In the genomic region with DNA sequence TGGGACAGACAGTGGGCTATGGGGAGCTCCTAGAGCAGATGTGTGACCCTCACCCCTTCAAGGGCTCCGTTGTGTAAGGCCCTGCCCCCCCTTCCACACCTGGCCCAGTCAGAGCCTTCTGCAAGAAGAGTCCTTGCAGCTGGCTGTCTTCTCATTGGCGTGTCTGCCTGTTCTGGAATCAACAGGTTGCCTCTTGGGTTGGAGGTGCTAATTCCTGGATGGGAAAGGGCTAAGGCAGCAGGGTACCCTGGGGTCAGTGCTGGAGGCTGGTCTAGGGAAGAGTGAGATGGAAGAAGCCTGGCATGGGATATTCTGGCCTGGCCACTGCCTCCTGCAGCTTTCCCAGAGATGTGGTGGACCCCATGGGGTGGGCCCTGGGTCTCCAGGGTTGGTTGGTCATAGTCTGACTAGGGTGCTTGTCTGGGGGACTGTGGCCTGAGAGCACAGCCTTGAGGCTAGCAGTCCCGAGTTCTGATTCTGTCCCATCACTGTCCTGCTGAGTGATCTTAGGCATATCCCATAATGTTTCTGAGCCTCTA, we compare ENCODE assay signal across 23 cellular contexts. TPM values are rescaled to one million over a fixed set of nuclear protein-coding genes. Genes with fewer than 3 reads are reported as not detected.
DNase-seq lines count a peak whose midpoint lies in the region; ATAC-seq and TF ChIP-seq lines count a peak whose summit lies in the region.
"Had no signal": no experiment of that assay in that cellular context is flagged by ENCODE, and none has a peak within 500 bp of the region (broad histone marks: within the 10 kb centered on the region; RNA-seq: fewer than 3 reads in every experiment).

No MANE protein-coding gene starts in this region.

- peaks cover 20% of the 10 kb centered on the region for H3K36me3 Mint-ChIP-seq in activated CD4-positive, alpha-beta T cell treated with anti-CD3 and anti-CD28 coated beads for 36 hours (ENCODE audit: low read depth)
- H3K36me3 Mint-ChIP-seq in activated naive CD8-positive, alpha-beta T cell treated with anti-CD3 and anti-CD28 coated beads, Interleukin-2, amount 10 ng/mL, durations not matched to agents 7 days and 5 days = peaks cover 34% of the 10 kb centered on the region

- H3K9me3 ChIP-seq in Loucy (ENCODE audit: insufficient read depth, low read depth, low read length) (no peaks in the 10 kb centered on the region), skeletal muscle satellite cell (replicated peaks; ENCODE audit: low read length) (no peaks in the 10 kb centered on the region), hepatocyte (ENCODE audit: low read depth) (no peaks in the 10 kb centered on the region)
- H3K9me3 ChIP-seq: BE2C, heart right ventricle, mucosa of descending colon, transverse colon had no signal

- H4K20me1 ChIP-seq in Loucy (ENCODE audit: insufficient read depth, low read length, poor library complexity, severe bottlenecking) (peaks cover 15% of the 10 kb centered on the region), hepatocyte (ENCODE audit: insufficient read depth, poor library complexity, severe bottlenecking) (no peaks in the 10 kb centered on the region)

- H3K27ac ChIP-seq in hepatocyte = no peak overlapping the region
- H3K27ac ChIP-seq: SK-N-MC, transverse colon had no signal

- peaks cover 81% of the 10 kb centered on the region for H3K4me1 Mint-ChIP-seq in activated CD4-positive, alpha-beta T cell treated with anti-CD3 and anti-CD28 coated beads for 36 hours
- peaks cover 62% of the 10 kb centered on the region for H3K4me1 Mint-ChIP-seq in activated naive CD8-positive, alpha-beta T cell treated with anti-CD3 and anti-CD28 coated beads, Interleukin-2, amount 10 ng/mL, durations not matched to agents 7 days and 5 days

- no peaks in the 10 kb centered on the region for H3K27me3 ChIP-seq in Loucy (ENCODE audit: insufficient read depth, low read length, poor library complexity, severe bottlenecking)
- H3K27me3 ChIP-seq in skeletal muscle satellite cell (ENCODE audit: control insufficient read depth, insufficient read depth, low read length) = no peaks in the 10 kb centered on the region
- no peaks in the 10 kb centered on the region for H3K27me3 ChIP-seq in hepatocyte
- H3K27me3 ChIP-seq: BE2C, heart right ventricle, transverse colon had no signal

- TF ChIP-seq CTCF in Loucy (conservative IDR thresholded peaks at IDR 0.05; ENCODE audit: low read length) (0 out of 2 replicates have a peak, but pooled peaks have one; percentile 4), hepatocyte (IDR thresholded peaks at IDR 0.05; ENCODE audit: poor library complexity) (no peak)

- H3K9ac ChIP-seq in Loucy (ENCODE audit: low read depth, low read length, poor library complexity, severe bottlenecking) (no peak overlapping the region), skeletal muscle satellite cell (ENCODE audit: low read depth, low read length) (no peak overlapping the region)

- no peaks in the 10 kb centered on the region for H3K9me3 Mint-ChIP-seq in activated CD4-positive, alpha-beta T cell treated with anti-CD3 and anti-CD28 coated beads for 36 hours (ENCODE audit: low read depth)
- no peaks in the 10 kb centered on the region for H3K9me3 Mint-ChIP-seq in activated naive CD8-positive, alpha-beta T cell treated with anti-CD3 and anti-CD28 coated beads, Interleukin-2, amount 10 ng/mL, durations not matched to agents 7 days and 5 days
- H3K9me3 Mint-ChIP-seq: endodermal cell; stimulated activated naive CD8-positive, alpha-beta T cell treated with anti-CD3 and anti-CD28 coated beads, Interleukin-15, Interleukin-2, amounts not matched to agents 100 ng/mL and 50 ng/mL, for 24 hours had no signal

- no peaks in the 10 kb centered on the region for H3K9me2 ChIP-seq in Loucy (replicated peaks; ENCODE audit: low read depth, low read length)
- H3K9me2 ChIP-seq in hepatocyte (replicated peaks; ENCODE audit: insufficient read depth) = no peaks in the 10 kb centered on the region

- DNase-seq in activated CD4-positive, alpha-beta T cell treated with anti-CD3 and anti-CD28 coated beads for 36 hours = no peak
- no peak for DNase-seq in activated CD4-positive, alpha-beta T cell treated with anti-CD3 and anti-CD28 coated beads, Interleukin-2, amount 50 U/mL, for 1 hour
- peak; percentile 19 for DNase-seq in activated naive CD8-positive, alpha-beta T cell treated with anti-CD3 and anti-CD28 coated beads, Interleukin-2, amount 10 ng/mL, durations not matched to agents 7 days and 5 days
- DNase-seq in NCI-H2081 treated with DMSO at 0.1 percent for 48 hours (lab: John Stamatoyannopoulos, UW) = no peak
- no peak for DNase-seq in central memory CD4-positive, alpha-beta T cell
- no peak for DNase-seq in hepatocyte (ENCODE audit: low spot score)
- DNase-seq: BE2C, endodermal cell, GOT3, heart right ventricle, Karpas-422, mucosa of descending colon, NCI-H1092, NCI-H2081, NCI-H446 treated with DMSO at 0.1 percent for 48 hours, retina, transverse colon had no signal

- peaks cover 83% of the 10 kb centered on the region for H3K79me2 ChIP-seq in Loucy (ENCODE audit: insufficient read depth, low read length)
- H3K79me2 ChIP-seq in hepatocyte = peaks cover 23% of the 10 kb centered on the region

- H3K27me3 Mint-ChIP-seq in activated CD4-positive, alpha-beta T cell treated with anti-CD3 and anti-CD28 coated beads for 36 hours = no peaks in the 10 kb centered on the region
- H3K27me3 Mint-ChIP-seq in activated naive CD8-positive, alpha-beta T cell treated with anti-CD3 and anti-CD28 coated beads, Interleukin-2, amount 10 ng/mL, durations not matched to agents 7 days and 5 days = no peaks in the 10 kb centered on the region
- H3K27me3 Mint-ChIP-seq: stimulated activated naive CD8-positive, alpha-beta T cell treated with anti-CD3 and anti-CD28 coated beads, Interleukin-15, Interleukin-2, amounts not matched to agents 100 ng/mL and 50 ng/mL, for 24 hours had no signal

- no peak overlapping the region for H3K4me3 Mint-ChIP-seq in activated CD4-positive, alpha-beta T cell treated with anti-CD3 and anti-CD28 coated beads for 36 hours
- peak overlapping the region; percentile 11 for H3K4me3 Mint-ChIP-seq in activated naive CD8-positive, alpha-beta T cell treated with anti-CD3 and anti-CD28 coated beads, Interleukin-2, amount 10 ng/mL, durations not matched to agents 7 days and 5 days
- H3K4me3 Mint-ChIP-seq: endodermal cell; stimulated activated naive CD8-positive, alpha-beta T cell treated with anti-CD3 and anti-CD28 coated beads, Interleukin-15, Interleukin-2, amounts not matched to agents 100 ng/mL and 50 ng/mL, for 24 hours had no signal

- ATAC-seq in activated CD4-positive, alpha-beta T cell treated with anti-CD3 and anti-CD28 coated beads for 36 hours = no peak
- no peak for ATAC-seq in activated naive CD8-positive, alpha-beta T cell treated with anti-CD3 and anti-CD28 coated beads, Interleukin-2, amount 10 ng/mL, durations not matched to agents 7 days and 5 days (ENCODE audit: low read depth)
- ATAC-seq: heart right ventricle, mucosa of descending colon had no signal

- peak overlapping the region; percentile 53 for H3K4me2 ChIP-seq in Loucy (ENCODE audit: low read depth, low read length, poor library complexity, severe bottlenecking)
- H3K4me2 ChIP-seq in skeletal muscle satellite cell (ENCODE audit: low read length) = peak overlapping the region; percentile 20
- no peak overlapping the region for H3K4me2 ChIP-seq in hepatocyte

- no peaks in the 10 kb centered on the region for H3F3A ChIP-seq in Loucy (ENCODE audit: low read depth)

- no peaks in the 10 kb centered on the region for H3K36me3 ChIP-seq in Loucy (ENCODE audit: insufficient read depth, low read length)
- H3K36me3 ChIP-seq in skeletal muscle satellite cell (ENCODE audit: insufficient read depth, low read length) = peaks cover 13% of the 10 kb centered on the region
- no peaks in the 10 kb centered on the region for H3K36me3 ChIP-seq in hepatocyte (replicated peaks; ENCODE audit: insufficient read depth, low read depth)
- H3K36me3 ChIP-seq: BE2C, transverse colon had no signal

- H3K4me3 ChIP-seq in Loucy (ENCODE audit: low read length, poor library complexity, severe bottlenecking) (no peak overlapping the region), skeletal muscle satellite cell (ENCODE audit: low read length) (no peak overlapping the region), hepatocyte (no peak overlapping the region)
- H3K4me3 ChIP-seq: heart right ventricle, mucosa of descending colon, SK-N-MC, transverse colon had no signal

- H3K27ac Mint-ChIP-seq in activated CD4-positive, alpha-beta T cell treated with anti-CD3 and anti-CD28 coated beads for 36 hours = peak overlapping the region; percentile 92
- peak overlapping the region; percentile 79 for H3K27ac Mint-ChIP-seq in activated naive CD8-positive, alpha-beta T cell treated with anti-CD3 and anti-CD28 coated beads, Interleukin-2, amount 10 ng/mL, durations not matched to agents 7 days and 5 days
- H3K27ac Mint-ChIP-seq: endodermal cell had no signal

- WGBS in hepatocyte (ENCODE audit: low lambda C conversion rate, missing lambda C conversion rate) = 89% methylated on average over 3 of the region's 3 CpGs

- peaks cover 71% of the 10 kb centered on the region for H3K4me1 ChIP-seq in Loucy (ENCODE audit: insufficient read depth, low read length, poor library complexity, severe bottlenecking)
- H3K4me1 ChIP-seq in skeletal muscle satellite cell (ENCODE audit: control insufficient read depth, insufficient read depth, low read length) = peaks cover 44% of the 10 kb centered on the region
- H3K4me1 ChIP-seq in hepatocyte (ENCODE audit: insufficient read depth) = peaks cover 10% of the 10 kb centered on the region
- H3K4me1 ChIP-seq: BE2C had no signal

- CTCF ChIA-PET in activated CD4-positive, alpha-beta T cell treated with anti-CD3 and anti-CD28 coated beads for 36 hours (lab: Charles Lee) = interaction anchor here (0.7 to 10.0 kb wide), 3 partner anchors 14 to 1873 kb away, joined by 3 to 143 read pairs (median 4); partner anchors contain the start of genes DCAF1 and INKA1

- intact Hi-C loops in activated CD4-positive, alpha-beta T cell treated with anti-CD3 and anti-CD28 coated beads for 36 hours (cut with DNase I, micrococcal nuclease) = loop anchor here in 1 of 2 experiments (10.0 kb wide), 1 partner anchor 1341 kb away; no protein-coding TSS in a partner anchor

- POLR2A ChIA-PET in activated CD4-positive, alpha-beta T cell treated with anti-CD3 and anti-CD28 coated beads for 36 hours (lab: Charles Lee) = interaction anchor here (1.5 kb wide), 1 partner anchor 177 kb away, joined by 6 read pairs; the partner anchor contains the start of gene DCAF1
- POLR2A ChIA-PET in activated naive CD8-positive, alpha-beta T cell treated with anti-CD3 and anti-CD28 coated beads, Interleukin-2, amount 10 ng/mL, durations not matched to agents 7 days and 5 days (lab: Charles Lee) = interaction anchor here (0.6 to 1.9 kb wide), 3 partner anchors 8 to 166 kb away, joined by 3 to 6 read pairs (median 5); no protein-coding TSS in a partner anchor

- H2AFZ ChIP-seq in Loucy (ENCODE audit: low read length) (no peak overlapping the region), hepatocyte (no peak overlapping the region)

RNA-seq across cellular contexts. Expression of gene TEX264, which starts 5.1 kb away (rescaled TPM):
- 10 to 100 TPM; 35.3 to 37.4 TPM for total RNA-seq in activated CD4-positive, alpha-beta T cell treated with anti-CD3 and anti-CD28 coated beads for 36 hours
- total RNA-seq in activated naive CD8-positive, alpha-beta T cell treated with anti-CD3 and anti-CD28 coated beads, Interleukin-2, amount 10 ng/mL, durations not matched to agents 7 days and 5 days = 10 to 100 TPM; 49.3 to 49.8 TPM
- 30.9 and 39.3 TPM in 2 replicates for total RNA-seq in skeletal muscle satellite cell (2012; rRNA removed)
- total RNA-seq in hepatocyte = 57.4 and 59.6 TPM in 2 replicates
- 98.7 and 103 TPM in 2 replicates for polyA plus RNA-seq in hepatocyte

RNA-seq across cellular contexts. Expression of gene GRM2, which starts 30.7 kb away (rescaled TPM):
- under 1 TPM; 0.27 to 0.47 TPM for total RNA-seq in activated CD4-positive, alpha-beta T cell treated with anti-CD3 and anti-CD28 coated beads for 36 hours
- 1 to 10 TPM; 1.4 to 2.2 TPM for total RNA-seq in activated naive CD8-positive, alpha-beta T cell treated with anti-CD3 and anti-CD28 coated beads, Interleukin-2, amount 10 ng/mL, durations not matched to agents 7 days and 5 days
- under 0.01 TPM in 1 of 2 replicates, not detected in the other for total RNA-seq in skeletal muscle satellite cell (2012; rRNA removed)
- total RNA-seq in hepatocyte = 0.27 TPM in 1 of 2 replicates, not detected in the other
- polyA plus RNA-seq in hepatocyte = 0.10 TPM in 1 of 2 replicates, not detected in the other
- total RNA-seq: A172, G401 had no signal
